ENCODE assay signal across 8 cellular contexts in the genomic region with DNA sequence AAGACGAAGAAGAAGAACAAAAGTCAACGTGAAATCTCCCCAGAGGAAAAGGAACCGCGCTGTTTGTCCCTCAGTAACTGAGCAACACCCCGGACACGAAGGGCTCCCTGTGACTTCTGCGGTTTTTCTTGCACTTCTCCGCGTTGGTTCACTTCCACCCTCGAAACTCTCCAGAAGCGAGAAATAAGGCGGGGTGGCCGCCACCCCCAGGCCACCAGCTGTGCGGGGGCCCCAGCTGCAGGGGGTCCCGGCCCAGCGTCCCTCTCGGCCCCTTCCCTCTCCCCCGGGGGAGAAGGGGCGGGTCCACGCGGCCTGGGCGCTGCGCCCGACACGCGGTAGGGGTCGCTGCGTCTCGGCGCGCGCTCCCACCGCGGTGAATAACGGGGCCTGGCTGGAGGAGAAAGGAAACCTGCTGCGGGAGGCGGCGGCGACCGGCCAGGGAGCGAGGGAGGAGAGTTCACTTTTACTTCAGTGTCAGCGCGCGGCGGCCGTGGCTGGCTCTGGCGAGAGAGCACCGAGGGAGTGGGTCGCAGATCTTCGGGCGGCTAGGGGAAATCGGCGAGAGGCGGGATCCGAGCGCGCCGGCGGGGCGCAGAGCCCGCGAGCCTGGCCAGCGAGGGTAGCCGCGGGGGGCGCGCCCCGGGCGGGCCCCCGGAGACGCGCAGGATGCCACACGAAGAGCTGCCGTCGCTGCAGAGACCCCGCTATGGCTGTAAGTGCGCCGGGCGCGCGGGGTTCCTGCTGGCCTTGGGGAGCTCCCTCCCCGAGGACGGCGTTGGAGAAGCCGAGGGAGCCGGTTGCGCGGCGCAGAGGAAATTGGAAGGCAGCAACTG.
A peak's percentile ranks its signal among the peaks of the same experiment; 100 is the strongest.
DNase-seq lines count a peak whose midpoint lies in the region; ATAC-seq and TF ChIP-seq lines count a peak whose summit lies in the region.

A gene with protein sequence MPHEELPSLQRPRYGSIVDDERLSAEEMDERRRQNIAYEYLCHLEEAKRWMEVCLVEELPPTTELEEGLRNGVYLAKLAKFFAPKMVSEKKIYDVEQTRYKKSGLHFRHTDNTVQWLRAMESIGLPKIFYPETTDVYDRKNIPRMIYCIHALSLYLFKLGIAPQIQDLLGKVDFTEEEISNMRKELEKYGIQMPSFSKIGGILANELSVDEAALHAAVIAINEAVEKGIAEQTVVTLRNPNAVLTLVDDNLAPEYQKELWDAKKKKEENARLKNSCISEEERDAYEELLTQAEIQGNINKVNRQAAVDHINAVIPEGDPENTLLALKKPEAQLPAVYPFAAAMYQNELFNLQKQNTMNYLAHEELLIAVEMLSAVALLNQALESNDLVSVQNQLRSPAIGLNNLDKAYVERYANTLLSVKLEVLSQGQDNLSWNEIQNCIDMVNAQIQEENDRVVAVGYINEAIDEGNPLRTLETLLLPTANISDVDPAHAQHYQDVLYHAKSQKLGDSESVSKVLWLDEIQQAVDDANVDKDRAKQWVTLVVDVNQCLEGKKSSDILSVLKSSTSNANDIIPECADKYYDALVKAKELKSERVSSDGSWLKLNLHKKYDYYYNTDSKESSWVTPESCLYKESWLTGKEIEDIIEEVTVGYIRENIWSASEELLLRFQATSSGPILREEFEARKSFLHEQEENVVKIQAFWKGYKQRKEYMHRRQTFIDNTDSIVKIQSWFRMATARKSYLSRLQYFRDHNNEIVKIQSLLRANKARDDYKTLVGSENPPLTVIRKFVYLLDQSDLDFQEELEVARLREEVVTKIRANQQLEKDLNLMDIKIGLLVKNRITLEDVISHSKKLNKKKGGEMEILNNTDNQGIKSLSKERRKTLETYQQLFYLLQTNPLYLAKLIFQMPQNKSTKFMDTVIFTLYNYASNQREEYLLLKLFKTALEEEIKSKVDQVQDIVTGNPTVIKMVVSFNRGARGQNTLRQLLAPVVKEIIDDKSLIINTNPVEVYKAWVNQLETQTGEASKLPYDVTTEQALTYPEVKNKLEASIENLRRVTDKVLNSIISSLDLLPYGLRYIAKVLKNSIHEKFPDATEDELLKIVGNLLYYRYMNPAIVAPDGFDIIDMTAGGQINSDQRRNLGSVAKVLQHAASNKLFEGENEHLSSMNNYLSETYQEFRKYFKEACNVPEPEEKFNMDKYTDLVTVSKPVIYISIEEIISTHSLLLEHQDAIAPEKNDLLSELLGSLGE (N-terminal part only) (plus strand): TSS at position 406 of the 833 bp plus-strand sequence. CDS start 261 bp downstream, at position 667.

- H3K36me3 ChIP-seq in muscle layer of colon (ENCODE audit: insufficient read depth, low read length): no peaks in the 10 kb centered on the region

- TF ChIP-seq CTCF in epithelial cell of esophagus (IDR thresholded peaks at IDR 0.05; ENCODE audit: insufficient read depth, low read depth, low read length, missing control alignments): peak; percentile 14

- H3K27ac ChIP-seq in muscle layer of colon (ENCODE audit: low read depth, low read length): no peak within 1 kb of the TSS

- H3K4me3 ChIP-seq in epithelial cell of esophagus (ENCODE audit: low read length): peak within 1 kb of the TSS; percentile 36
- H3K4me3 ChIP-seq in muscle layer of colon (ENCODE audit: low read depth in 1 of 2, low read length in 2 of 2): peak within 1 kb of the TSS; percentile 62 to 71

- peaks cover 7% of the 10 kb centered on the region for H3K4me1 ChIP-seq in muscle layer of colon (ENCODE audit: insufficient read depth, low read length)

- peak; percentile 32 for ATAC-seq in GM18508 (IDR thresholded peaks at IDR 0.05; ENCODE audit: insufficient read depth, unreplicated experiment)
- peak; percentile 70 for ATAC-seq in HG02970 (IDR thresholded peaks at IDR 0.05; ENCODE audit: low FRiP score, unreplicated experiment)

- no peak within 1 kb of the TSS for H3K9ac ChIP-seq in muscle layer of colon (ENCODE audit: low read length)

- peaks cover 0 to 11% of the 10 kb centered on the region in 2 donors for H3K27me3 ChIP-seq in muscle layer of colon (ENCODE audit: control insufficient read depth in 1 of 2, insufficient read depth in 2 of 2, low read length in 2 of 2)

- H3K9me3 ChIP-seq in muscle layer of colon (ENCODE audit: low read length): no peaks in the 10 kb centered on the region

- peak; percentile 85 for DNase-seq in 8988T
- peak; percentile 87 for DNase-seq in NK-92 treated with Interleukin-12 subunit alpha and Interleukin-12 subunit beta, amount 100 ng/mL, for 24 hours (lab: John Stamatoyannopoulos, UW)
- DNase-seq in activated CD8-positive, alpha-beta memory T cell treated with anti-CD3 and anti-CD28 coated beads for 4 hours (ENCODE audit: low read depth in 2 of 2): peak; percentile 53 to 57
- peak; percentile 49 for DNase-seq in epithelial cell of esophagus (ENCODE audit: low read depth)
- peak; percentile 60 to 75 for DNase-seq in stimulated activated CD8-positive, alpha-beta memory T cell treated with anti-CD3 and anti-CD28 coated beads, Interleukin-7, amount 100 ng/mL, for 4 hours (ENCODE audit: low read depth in 2 of 2)
